8 cellular contexts compared by ENCODE assay signal in the genomic region with DNA sequence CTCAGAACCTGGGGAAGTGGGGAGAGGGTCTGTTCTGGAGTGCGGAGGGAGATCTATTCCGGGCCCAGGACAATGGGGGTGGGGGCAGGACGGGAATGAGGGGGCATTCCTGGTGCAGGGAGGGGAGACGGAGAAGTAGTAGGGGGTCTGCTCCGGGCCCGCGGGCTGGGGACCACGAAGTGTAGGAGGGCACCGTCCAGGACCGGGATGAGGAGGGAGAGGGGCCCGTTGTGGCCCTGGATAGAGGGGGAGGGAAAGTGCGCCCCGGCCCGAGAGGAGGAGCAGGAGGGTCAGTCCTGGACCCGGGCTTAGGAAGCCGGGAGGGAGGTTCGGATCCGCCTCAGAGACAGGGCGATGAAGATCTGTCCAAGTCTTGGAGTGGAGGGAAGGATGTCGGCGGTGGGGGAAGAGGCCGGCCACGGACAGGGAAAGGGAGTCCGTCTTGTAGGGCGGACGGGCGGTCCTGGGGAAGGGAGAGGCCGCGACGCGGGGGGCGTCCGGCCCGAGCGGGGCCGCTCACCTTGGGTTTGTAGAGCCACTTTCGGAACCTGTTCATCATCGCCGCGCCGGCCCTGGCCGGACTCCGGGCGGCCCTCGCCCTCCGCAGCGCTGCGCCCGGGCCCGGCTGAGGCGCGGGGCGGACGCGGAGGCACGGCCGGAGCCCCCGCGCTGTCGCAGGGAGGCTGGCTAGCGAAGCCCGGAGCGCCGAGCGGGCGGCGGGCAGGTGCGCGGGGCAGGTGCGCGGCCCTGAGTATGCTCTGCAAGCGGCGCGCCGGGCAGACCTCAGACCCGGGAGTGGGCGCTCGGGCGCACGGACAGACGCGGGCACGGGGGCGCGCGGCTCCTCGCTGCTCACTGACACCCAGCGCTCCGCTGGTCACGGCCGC. TPM values are rescaled to one million over a fixed set of nuclear protein-coding genes. Genes with fewer than 3 reads are reported as not detected.
A peak's percentile ranks its signal among the peaks of the same experiment; 100 is the strongest.
DNase-seq lines count a peak whose midpoint lies in the region; ATAC-seq and TF ChIP-seq lines count a peak whose summit lies in the region.

Gene ZFYVE28 (minus strand): TSS at position 881 of the 887 bp plus-strand sequence. CDS start 322 bp downstream, at position 559.

- H3K36me3 ChIP-seq in left ventricle myocardium inferior (no peaks in the 10 kb centered on the region), sigmoid colon (no peaks in the 10 kb centered on the region)

- intact Hi-C loops in left ventricle myocardium inferior (cut with micrococcal nuclease) (no loop called here), sigmoid colon (cut with DNase I) (loop anchor here (5.0 kb wide), 6 partner anchors 49 to 544 kb away; partner anchors contain the start of genes FAM193A, GRK4, HAUS3 and MXD4)

- ATAC-seq in GM18520 (IDR thresholded peaks at IDR 0.05; ENCODE audit: unreplicated experiment) (peak; percentile 4), HG03521 (IDR thresholded peaks at IDR 0.05; ENCODE audit: unreplicated experiment) (peak; percentile 12), HG03565 (IDR thresholded peaks at IDR 0.05; ENCODE audit: unreplicated experiment) (no peak), HG03175 (IDR thresholded peaks at IDR 0.05; ENCODE audit: unreplicated experiment) (no peak)

- peak; percentile 68 for DNase-seq in activated CD8-positive, alpha-beta memory T cell treated with anti-CD3 and anti-CD28 coated beads, Interleukin-2, amount 50 U/mL, for 48 hours
- DNase-seq in left ventricle myocardium inferior (no peak), sigmoid colon (no peak), LoVo (ENCODE audit: low spot score) (no peak)

- WGBS in sigmoid colon, 2 donors: 1% methylated on average over 91 of the region's 91 CpGs

- TF ChIP-seq CTCF in left ventricle myocardium inferior (IDR thresholded peaks at IDR 0.05; ENCODE audit: borderline replicate concordance) (no peak), sigmoid colon (IDR thresholded peaks at IDR 0.05) (no peak)

- no peak for TF ChIP-seq EP300 in sigmoid colon (IDR thresholded peaks at IDR 0.05)

- H3K4me1 ChIP-seq in left ventricle myocardium inferior: peaks cover 51% of the 10 kb centered on the region
- H3K4me1 ChIP-seq in sigmoid colon: peaks cover 0 to 42% (median 37%) of the 10 kb centered on the region in 4 donors

- TF ChIP-seq POLR2A in sigmoid colon (IDR thresholded peaks at IDR 0.05): no peak

- H3K27me3 ChIP-seq in left ventricle myocardium inferior (ENCODE audit: low read depth) (peaks cover 39% of the 10 kb centered on the region), sigmoid colon (peaks cover 8 to 76% (median 54%) of the 10 kb centered on the region in 3 donors)

- no peaks in the 10 kb centered on the region for H3K9me3 ChIP-seq in left ventricle myocardium inferior (replicated peaks)
- no peaks in the 10 kb centered on the region for H3K9me3 ChIP-seq in sigmoid colon

- H3K27ac ChIP-seq in left ventricle myocardium inferior (replicated peaks): peak within 1 kb of the TSS; percentile 78
- H3K27ac ChIP-seq in sigmoid colon: peak within 1 kb of the TSS in 2 of 4 donors; percentile 20 to 43

- H3K4me3 ChIP-seq in left ventricle myocardium inferior: peak within 1 kb of the TSS; percentile 78
- peak within 1 kb of the TSS; percentile 34 to 73 (median 69) for H3K4me3 ChIP-seq in sigmoid colon

RNA-seq across cellular contexts. Expression of gene ZFYVE28, which starts in this region (rescaled TPM):
- total RNA-seq in left ventricle myocardium inferior (5.6 TPM), sigmoid colon (10 to 100 TPM in 1 of 4 donors, 1 to 10 TPM in 3; 3.1 to 13.0 (median 3.9) TPM)
- 10 to 100 TPM; 15.0 to 24.1 (median 20.4) TPM for polyA plus RNA-seq in sigmoid colon

Comparison
In these comparisons a context has a peak if more than half of its experiments do, and no peak if none do; other contexts are left out.
1. ATAC-seq: peak in GM18520 (single experiment) and HG03521 (single experiment); none in HG03565 (single experiment) and HG03175 (single experiment).